In genomic region chr7:128066858-128067257, GRCh38 we compare ENCODE assay signal across 20 cellular contexts.
"Had no signal": no experiment of that assay in that cellular context is flagged by ENCODE, and none has a peak within 500 bp of the region (broad histone marks: within the 10 kb centered on the region; RNA-seq: fewer than 3 reads in every experiment).

No MANE protein-coding gene starts in this region.

- H3K27me3 Mint-ChIP-seq: activated T-helper 17 cell treated with anti-CD3 and anti-CD28 coated beads, Interleukin-2, amount 50 U/mL, for 72 hours; central memory CD8-positive, alpha-beta T cell; dendritic cell treated with granulocyte-macrophage colony-stimulating factor and Interleukin-4, amounts not matched to agents 40 ng/mL and 50 ng/mL, for 4 days; stimulated activated naive CD8-positive, alpha-beta T cell treated with anti-CD3 and anti-CD28 coated beads, Interleukin-15, amount 100 ng/mL, for 72 hours had no signal

- H3K4me3 ChIP-seq: adrenal gland, gastrocnemius medialis, heart left ventricle, lower lobe of right lung, sigmoid colon had no signal

- H3K4me3 Mint-ChIP-seq: activated naive CD4-positive, alpha-beta T cell treated with anti-CD3 and anti-CD28 coated beads for 36 hours; activated T-helper 17 cell treated with anti-CD3 and anti-CD28 coated beads, Interleukin-2, amount 50 U/mL, for 72 hours; central memory CD8-positive, alpha-beta T cell; dendritic cell treated with granulocyte-macrophage colony-stimulating factor and Interleukin-4, amounts not matched to agents 40 ng/mL and 50 ng/mL, for 4 days; mesothelial cell of epicardium; nephron progenitor cell; stimulated activated naive CD8-positive, alpha-beta T cell treated with anti-CD3 and anti-CD28 coated beads, Interleukin-15, amount 100 ng/mL, for 72 hours; T-helper 2 cell treated with Interferon-gamma antibody and Interleukin-4, amounts not matched to agents 5 μg/mL and 100 μg/mL, for 36 hours had no signal

- ATAC-seq: activated CD4-positive, CD25-positive, alpha-beta regulatory T cell treated with anti-CD3 and anti-CD28 coated beads, Interleukin-2, amount 50 U/mL, for 24 hours; activated T-helper 17 cell treated with anti-CD3 and anti-CD28 coated beads, Interleukin-2, amount 50 U/mL, for 72 hours; gastrocnemius medialis; heart left ventricle; lower lobe of right lung; stimulated activated naive CD8-positive, alpha-beta T cell treated with anti-CD3 and anti-CD28 coated beads, Interleukin-15, amount 100 ng/mL, for 72 hours had no signal

- DNase-seq: activated CD4-positive, alpha-beta T cell treated with anti-CD3 and anti-CD28 coated beads, Interleukin-2, amount 50 U/mL, for 4 hours; activated naive CD4-positive, alpha-beta T cell treated with anti-CD3 and anti-CD28 coated beads for 36 hours; activated T-cell treated with anti-CD3 and anti-CD28 coated beads for 4 hours; adrenal gland; effector memory CD4-positive, alpha-beta T cell; gastrocnemius medialis; heart left ventricle; left cardiac atrium; lower lobe of right lung; nephron progenitor cell; sigmoid colon; stimulated activated CD4-positive, alpha-beta T cell treated with anti-CD3 and anti-CD28 coated beads, Interleukin-1b, Interleukin-23, amount 100 ng/mL, for 48 hours; stimulated activated naive CD8-positive, alpha-beta T cell treated with anti-CD3 and anti-CD28 coated beads, Interleukin-15, amount 100 ng/mL, for 72 hours; SW 1271 had no signal

- H3K4me1 Mint-ChIP-seq: activated T-helper 17 cell treated with anti-CD3 and anti-CD28 coated beads, Interleukin-2, amount 50 U/mL, for 72 hours; mesothelial cell of epicardium had no signal

- H3K9me3 Mint-ChIP-seq: activated naive CD4-positive, alpha-beta T cell treated with anti-CD3 and anti-CD28 coated beads for 36 hours; activated T-helper 17 cell treated with anti-CD3 and anti-CD28 coated beads, Interleukin-2, amount 50 U/mL, for 72 hours; central memory CD8-positive, alpha-beta T cell; dendritic cell treated with granulocyte-macrophage colony-stimulating factor and Interleukin-4, amounts not matched to agents 40 ng/mL and 50 ng/mL, for 4 days; nephron progenitor cell; stimulated activated naive CD8-positive, alpha-beta T cell treated with anti-CD3 and anti-CD28 coated beads, Interleukin-15, amount 100 ng/mL, for 72 hours; T-helper 2 cell treated with Interferon-gamma antibody and Interleukin-4, amounts not matched to agents 5 μg/mL and 100 μg/mL, for 36 hours had no signal

- H3K36me3 ChIP-seq: adrenal gland, gastrocnemius medialis, lower lobe of right lung, sigmoid colon had no signal

- H3K27me3 ChIP-seq: adrenal gland, gastrocnemius medialis, heart left ventricle, sigmoid colon had no signal

- H3K27ac Mint-ChIP-seq: activated naive CD4-positive, alpha-beta T cell treated with anti-CD3 and anti-CD28 coated beads for 36 hours; activated T-helper 17 cell treated with anti-CD3 and anti-CD28 coated beads, Interleukin-2, amount 50 U/mL, for 72 hours; dendritic cell treated with granulocyte-macrophage colony-stimulating factor and Interleukin-4, amounts not matched to agents 40 ng/mL and 50 ng/mL, for 4 days; mesothelial cell of epicardium; stimulated activated naive CD8-positive, alpha-beta T cell treated with anti-CD3 and anti-CD28 coated beads, Interleukin-15, amount 100 ng/mL, for 72 hours; T-helper 2 cell treated with Interferon-gamma antibody and Interleukin-4, amounts not matched to agents 5 μg/mL and 100 μg/mL, for 36 hours had no signal

- H3K27ac ChIP-seq: adrenal gland, gastrocnemius medialis, heart left ventricle, lower lobe of right lung, sigmoid colon had no signal

- H3K4me1 ChIP-seq: adrenal gland, gastrocnemius medialis, heart left ventricle, sigmoid colon had no signal

- H3K9me3 ChIP-seq: adrenal gland, gastrocnemius medialis, heart left ventricle, lower lobe of right lung, sigmoid colon had no signal
